Comparison of ENCODE assay signal across 15 cellular contexts in the genomic region with DNA sequence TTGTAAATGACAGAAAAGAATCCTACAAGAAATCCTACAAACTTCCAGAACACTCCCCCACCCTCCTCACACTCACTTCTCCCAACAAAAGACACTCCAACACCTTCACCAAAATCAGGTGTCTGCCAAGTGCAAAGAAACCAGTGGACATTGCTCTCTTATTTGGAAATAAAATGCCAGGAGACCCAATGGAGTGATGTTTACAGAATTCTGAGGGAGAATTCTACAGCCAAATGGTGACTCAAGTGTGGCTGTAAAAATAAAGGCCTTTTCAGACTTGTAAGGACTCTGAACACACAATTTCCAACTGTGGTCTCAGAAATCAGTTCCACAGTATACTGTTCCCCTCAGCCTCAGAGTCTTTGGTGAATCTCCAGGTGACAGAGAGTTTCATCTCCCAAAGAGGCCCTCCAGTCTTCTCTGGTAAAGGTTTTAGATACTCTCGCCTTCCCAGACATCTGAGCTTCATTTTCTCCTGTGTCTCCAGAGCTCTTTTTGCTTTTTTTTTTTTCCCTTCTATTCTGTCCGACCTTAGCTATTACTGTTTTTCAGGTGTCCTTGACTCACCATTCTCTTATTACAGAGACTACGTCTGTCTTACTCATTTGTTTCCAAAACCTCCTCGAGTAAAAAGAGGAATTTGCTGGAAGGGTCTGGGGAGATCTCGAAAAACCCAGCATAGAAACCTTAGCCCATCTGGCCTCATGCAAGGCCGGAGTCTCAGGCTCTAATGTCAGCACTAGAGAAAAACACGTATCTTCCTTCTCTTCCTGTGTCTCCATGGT.
DNase-seq lines count a peak whose midpoint lies in the region; ATAC-seq and TF ChIP-seq lines count a peak whose summit lies in the region.
"Had no signal": no experiment of that assay in that cellular context is flagged by ENCODE, and none has a peak within 500 bp of the region (broad histone marks: within the 10 kb centered on the region; RNA-seq: fewer than 3 reads in every experiment).

No MANE protein-coding gene starts in this region.

- H2BK5ac ChIP-seq in IMR-90 (ENCODE audit: low read depth, low read length, poor library complexity, severe bottlenecking) = peak overlapping the region; percentile 88
- peak overlapping the region; percentile 90 for H2BK5ac ChIP-seq in trophoblast cell (ENCODE audit: low read depth, low read length, poor library complexity)

- TF ChIP-seq RAD21 in IMR-90 (IDR thresholded peaks at IDR 0.05; ENCODE audit: low read length) = no peak

- H3K4ac ChIP-seq in IMR-90 (ENCODE audit: low read depth, low read length) (peak overlapping the region; percentile 65), trophoblast cell (ENCODE audit: low read depth, low read length) (peak overlapping the region; percentile 94)

- H3K79me1 ChIP-seq in IMR-90 (ENCODE audit: low read depth in 1 of 2, low read length in 2 of 2) (no peaks in the 10 kb centered on the region; a peak in 1 of 4 replicates), trophoblast cell (ENCODE audit: low read length) (peaks cover 23% of the 10 kb centered on the region)

- H3K79me2 ChIP-seq in trophoblast cell (ENCODE audit: control insufficient read depth, insufficient read depth, low read length, poor library complexity) = peaks cover 1% of the 10 kb centered on the region

- peak overlapping the region; percentile 79 for H4K5ac ChIP-seq in IMR-90 (ENCODE audit: low read depth, low read length)

- H3K9me3 ChIP-seq in IMR-90 (ENCODE audit: control insufficient read depth, insufficient read depth, low read length) (no peaks in the 10 kb centered on the region), trophoblast cell (ENCODE audit: insufficient read depth, low read depth, low read length) (no peaks in the 10 kb centered on the region)
- H3K9me3 ChIP-seq: prostate gland had no signal

- H2BK15ac ChIP-seq in IMR-90 (ENCODE audit: low read depth, low read length) = peak overlapping the region; percentile 57; the same call in 2 of the 3 replicates

- peak overlapping the region; percentile 92; the same call in 1 of the 2 replicates for H3K18ac ChIP-seq in IMR-90 (ENCODE audit: low read depth, low read length)
- peak overlapping the region; percentile 96 for H3K18ac ChIP-seq in trophoblast cell (ENCODE audit: low read length)

- no TSS peak for BruUV-seq in IMR-90 (replicated peaks; lab: Mats Ljungman, UMichigan)

- TF ChIP-seq POLR2A in IMR-90 (IDR thresholded peaks at IDR 0.05; ENCODE audit: low read depth, low read length) = no peak

- H4K8ac ChIP-seq in IMR-90 (ENCODE audit: low read depth in 2 of 2, low read length in 2 of 2) (peak overlapping the region; percentile 66 to 88; a peak in 3 of 4 replicates), trophoblast cell (ENCODE audit: low read depth, low read length) (peak overlapping the region; percentile 70)

- intact Hi-C loops in IMR-90 (cut with micrococcal nuclease) = no loop called here

- dilution Hi-C loops in IMR-90 (cut with HindIII; ENCODE audit: low sequenced_read_pairs, unreplicated experiment) = no loop called here

- H2BK120ac ChIP-seq in IMR-90 (ENCODE audit: low read depth, low read length) = peak overlapping the region; percentile 70
- H2BK120ac ChIP-seq in trophoblast cell (ENCODE audit: insufficient read depth, low read length, poor library complexity) = peak overlapping the region; percentile 93

- H2AFZ ChIP-seq in IMR-90 (replicated peaks; ENCODE audit: low read length, poor library complexity) (no peak overlapping the region), trophoblast cell (ENCODE audit: insufficient read depth, low read length, poor library complexity) (no peak overlapping the region)

- H3K27ac ChIP-seq in IMR-90 (ENCODE audit: insufficient read depth, low read length) = peak overlapping the region; percentile 72; the same call in 1 of the 2 replicates
- peak overlapping the region; percentile 31 to 69 for H3K27ac ChIP-seq in coronary artery
- peak overlapping the region; percentile 2 for H3K27ac ChIP-seq in trophoblast cell (ENCODE audit: low read depth, low read length)
- H3K27ac ChIP-seq: C4-2B, prostate gland had no signal

- peak overlapping the region; percentile 30 for H2BK20ac ChIP-seq in IMR-90 (ENCODE audit: low read depth, low read length)

- H3K4me2 ChIP-seq in IMR-90 (ENCODE audit: low read depth, low read length) = no peak overlapping the region
- H3K4me2 ChIP-seq in trophoblast cell (ENCODE audit: low read length) = no peak overlapping the region

- H3K56ac ChIP-seq in IMR-90 (ENCODE audit: extremely low read depth, insufficient read depth, low read length) = 0 out of 2 replicates have a peak overlapping the region, but pooled peaks have one; percentile 19

- H3K23ac ChIP-seq in IMR-90 (ENCODE audit: low read depth, low read length) (no peak overlapping the region), trophoblast cell (ENCODE audit: low read length) (no peak overlapping the region)

- peaks cover 15% of the 10 kb centered on the region for H3K4me1 ChIP-seq in IMR-90 (ENCODE audit: control insufficient read depth, insufficient read depth, low read length)
- peaks cover 8 to 21% of the 10 kb centered on the region in 2 experiments for H3K4me1 ChIP-seq in trophoblast cell (ENCODE audit: control insufficient read depth in 1 of 2, insufficient read depth in 2 of 2, low read length in 2 of 2)
- H3K4me1 ChIP-seq: prostate gland had no signal

- no peaks in the 10 kb centered on the region; the same call in none of the 2 replicates for H3K9me1 ChIP-seq in IMR-90 (ENCODE audit: insufficient read depth, low read length)

- H4K20me1 ChIP-seq in IMR-90 (ENCODE audit: insufficient read depth, low read length) = no peaks in the 10 kb centered on the region

- 0 out of 2 replicates have a peak overlapping the region, but pooled peaks have one; percentile 15 for H3K14ac ChIP-seq in IMR-90 (replicated peaks; ENCODE audit: low read depth, low read length)
- H3K14ac ChIP-seq in trophoblast cell (ENCODE audit: low read length) = peak overlapping the region; percentile 55

- H2BK12ac ChIP-seq in trophoblast cell (ENCODE audit: low read length) = peak overlapping the region; percentile 99

- CTCF ChIA-PET in IMR-90 (lab: Yijun Ruan, JAX) = interaction anchor here (0.6 kb wide), 1 partner anchor 329 kb away, joined by 3 read pairs; no protein-coding TSS in a partner anchor

- H3K4me3 ChIP-seq in IMR-90 (ENCODE audit: insufficient read depth, low read depth, low read length) (no peak overlapping the region), coronary artery (no peak overlapping the region), trophoblast cell (ENCODE audit: low read depth, low read length) (no peak overlapping the region)
- H3K4me3 ChIP-seq: prostate gland had no signal

- peak overlapping the region; percentile 84 for H4K91ac ChIP-seq in IMR-90 (ENCODE audit: insufficient read depth, low read depth, low read length)
- H4K91ac ChIP-seq in trophoblast cell (ENCODE audit: low read depth, low read length) = peak overlapping the region; percentile 86

- no peak; the same call in 1 of the 2 replicates for ATAC-seq in IMR-90 (ENCODE audit: low read depth)
- ATAC-seq in HG02973 (IDR thresholded peaks at IDR 0.05; ENCODE audit: unreplicated experiment) = no peak
- ATAC-seq in GM21723 (IDR thresholded peaks at IDR 0.05; ENCODE audit: unreplicated experiment) = no peak
- ATAC-seq: left ventricle myocardium superior had no signal

- no peak overlapping the region for H4K12ac ChIP-seq in trophoblast cell (ENCODE audit: low read depth, low read length)

- peak overlapping the region; percentile 85 for H2AK5ac ChIP-seq in IMR-90 (ENCODE audit: low read depth, low read length)
- H2AK5ac ChIP-seq in trophoblast cell (ENCODE audit: low read length) = peak overlapping the region; percentile 92

- H3K9ac ChIP-seq in IMR-90 (ENCODE audit: low read depth, low read length) (peak overlapping the region; percentile 34; the same call in 1 of the 2 replicates), trophoblast cell (ENCODE audit: low read length) (no peak overlapping the region)

- no peaks in the 10 kb centered on the region for H3K36me3 ChIP-seq in IMR-90 (ENCODE audit: control insufficient read depth, insufficient read depth, low read length)
- no peaks in the 10 kb centered on the region for H3K36me3 ChIP-seq in trophoblast cell (ENCODE audit: control insufficient read depth in 1 of 2, insufficient read depth in 2 of 2, low read length in 2 of 2)
- H3K36me3 ChIP-seq: prostate gland had no signal

- in situ Hi-C loops in IMR-90 (cut with MboI; ENCODE audit: low sequenced_read_pairs) = no loop called here

- DNase-seq in AG20443 (ENCODE audit: low spot score) (peak; percentile 42), IMR-90 (peak; percentile 60), coronary artery (ENCODE audit: low spot score) (no peak), trophoblast cell (peak in 1 of 2 donors; percentile 21), NCI-H748 (lab: John Stamatoyannopoulos, UW; ENCODE audit: unreplicated experiment) (no peak), cortex of kidney (lab: John Stamatoyannopoulos, UW) (no peak)
- DNase-seq: activated CD4-positive, alpha-beta T cell treated with anti-CD3 and anti-CD28 coated beads, Interleukin-2, amount 10 ng/mL, durations not matched to agents 7 days and 5 days; amniotic stem cell; left ventricle myocardium superior; NCI-H1436 treated with DMSO at 0.1 percent for 48 hours; NCI-H226 had no signal

- POLR2A ChIA-PET in IMR-90 (lab: Charles Lee; ENCODE audit: unreplicated experiment) = interaction anchor here (0.6 kb wide), 1 partner anchor 10 kb away, joined by 4 read pairs; no protein-coding TSS in a partner anchor

- no CpG with 5 or more reads among the region's 7 CpGs for WGBS in IMR-90 (ENCODE audit: extremely low coverage in 2 of 2, insufficient read length in 1 of 2), 2 experiments
- WGBS in trophoblast cell (ENCODE audit: extremely low coverage, insufficient coverage, insufficient read length) = no CpG with 5 or more reads among the region's 7 CpGs

- no peak overlapping the region for H2AK9ac ChIP-seq in IMR-90 (replicated peaks; ENCODE audit: low read depth, low read length, poor library complexity)

- H3K27me3 ChIP-seq in IMR-90 (ENCODE audit: control insufficient read depth, insufficient read depth, low read length) (no peaks in the 10 kb centered on the region), trophoblast cell (ENCODE audit: insufficient read depth, low read length) (no peaks in the 10 kb centered on the region)

- TF ChIP-seq CTCF in IMR-90 (conservative IDR thresholded peaks at IDR 0.05; ENCODE audit: low read depth, low read length) = no peak
- TF ChIP-seq CTCF in coronary artery (IDR thresholded peaks at IDR 0.05) = no peak

TF ChIP-seq in IMR-90, 13 proteins besides CTCF, POLR2A, EP300 and RAD21:
- TF ChIP-seq MAFK (IDR thresholded peaks at IDR 0.05; ENCODE audit: low read depth, low read length) (no peak), MXI1 (IDR thresholded peaks at IDR 0.05; ENCODE audit: borderline replicate concordance, low read depth, low read length) (no peak), FOS (IDR thresholded peaks at IDR 0.05; ENCODE audit: low read depth, low read length) (0 out of 2 replicates have a peak, but pooled peaks have one; percentile 6)

Comparison
In these comparisons a context has a peak if more than half of its experiments do, and no peak if none do; other contexts are left out.
1. DNase-seq: peak in AG20443 (single experiment) and IMR-90 (single experiment); none in coronary artery (single experiment), NCI-H748 (single experiment) and cortex of kidney (single experiment).
2. H3K27ac ChIP-seq: peak in every context shown above with its lines; median percentile 72 in IMR-90; 50 in coronary artery; 2 in trophoblast cell.